13 cellular contexts compared by ENCODE assay signal in genomic region chr1:31785020-31785946, GRCh38. TPM values are rescaled to one million over a fixed set of nuclear protein-coding genes. Genes with fewer than 3 reads are reported as not detected.
DNase-seq lines count a peak whose midpoint lies in the region; ATAC-seq, FAIRE-seq and TF ChIP-seq lines count a peak whose summit lies in the region.
"Had no signal": no experiment of that assay in that cellular context is flagged by ENCODE, and none has a peak within 500 bp of the region (broad histone marks: within the 10 kb centered on the region; RNA-seq: fewer than 3 reads in every experiment).

No MANE protein-coding gene starts in this region.

- ATAC-seq in RWPE2 (ENCODE audit: low read depth): no peak
- ATAC-seq in naive B cell (ENCODE audit: low read depth in 2 of 2): peak; percentile 67 to 74

- DNase-seq in CD14-positive monocyte (ENCODE audit: low spot score): peak; percentile 52
- no peak for DNase-seq in HTR-8/SVneo (ENCODE audit: insufficient read length, low spot score)
- DNase-seq in RWPE2 (ENCODE audit: low spot score): peak; percentile 49
- DNase-seq in naive B cell: peak; percentile 83
- no peak for DNase-seq in RCC 7860 (ENCODE audit: low spot score)
- DNase-seq in activated naive CD4-positive, alpha-beta T cell treated with anti-CD3 and anti-CD28 coated beads, Interleukin-2, amount 50 U/mL, for 16 hours: no peak
- no peak for DNase-seq in transverse colon
- no peak for DNase-seq in pons (ENCODE audit: low spot score)
- DNase-seq: CD4-positive, alpha-beta T cell; NCI-H226; SIG-M5 had no signal

- peak; percentile 65 for FAIRE-seq in HTR-8/SVneo (lab: Jason Lieb, UNC)
- FAIRE-seq in RCC 7860 (lab: Jason Lieb, UNC): no peak

- in situ Hi-C loops in transverse colon (cut with MboI; ENCODE audit: low pct_ligation_motif_present in 1 of 4, low pct_unique_long_range_greater_than_20kb in 1 of 4, low sequenced_read_pairs in 3 of 4): loop anchor here (5.0 to 25.0 kb wide), 3 partner anchors 120 to 123 kb away; no protein-coding TSS in a partner anchor

- no peak overlapping the region for H3K27ac Mint-ChIP-seq in CD14-positive monocyte
- peak overlapping the region; percentile 72 to 95 (median 91) for H3K27ac Mint-ChIP-seq in naive B cell
- H3K27ac Mint-ChIP-seq: CD4-positive, alpha-beta T cell had no signal

- H3K4me1 Mint-ChIP-seq in CD14-positive monocyte (peaks cover 8% of the 10 kb centered on the region), naive B cell (peaks cover 50 to 65% (median 55%) of the 10 kb centered on the region in 3 donors)

- no peak for TF ChIP-seq POLR2A in transverse colon (IDR thresholded peaks at IDR 0.05)

- H3K4me1 ChIP-seq in RWPE2 (ENCODE audit: insufficient read depth, poor library complexity, severe bottlenecking): no peaks in the 10 kb centered on the region
- H3K4me1 ChIP-seq in transverse colon: peaks cover 0 to 15% (median 6%) of the 10 kb centered on the region in 4 donors

- H3K4me3 ChIP-seq in RWPE2 (ENCODE audit: severe bottlenecking): no peak overlapping the region
- H3K4me3 ChIP-seq in transverse colon: no peak overlapping the region
- H3K4me3 ChIP-seq: hepatocyte had no signal

- TF ChIP-seq EP300 in transverse colon (IDR thresholded peaks at IDR 0.05; ENCODE audit: low read depth): no peak

- TF ChIP-seq CTCF in CD14-positive monocyte (IDR thresholded peaks at IDR 0.05) (no peak), RWPE2 (IDR thresholded peaks at IDR 0.05; ENCODE audit: poor library complexity, severe bottlenecking) (no peak), transverse colon (IDR thresholded peaks at IDR 0.05) (no peak)

- WGBS in transverse colon (ENCODE audit: low coverage in 1 of 2), 2 donors: 74% methylated on average over 20 of the region's 20 CpGs; no CpG with 5 or more reads in 1 of the 2 donors

- no peaks in the 10 kb centered on the region for H3K36me3 ChIP-seq in RWPE2 (ENCODE audit: low read depth)
- no peaks in the 10 kb centered on the region for H3K36me3 ChIP-seq in transverse colon

- H3K9me3 ChIP-seq in RWPE2 (ENCODE audit: severe bottlenecking): no peaks in the 10 kb centered on the region
- H3K9me3 ChIP-seq in transverse colon: no peaks in the 10 kb centered on the region

- H3K27me3 ChIP-seq in RWPE2 (ENCODE audit: insufficient read depth, poor library complexity, severe bottlenecking): no peaks in the 10 kb centered on the region
- H3K27me3 ChIP-seq in transverse colon: no peaks in the 10 kb centered on the region
- H3K27me3 ChIP-seq: hepatocyte had no signal

- intact Hi-C loops in CD14-positive monocyte (cut with micrococcal nuclease): loop anchor here (5.0 to 10.0 kb wide), 3 partner anchors 138 to 490 kb away; partner anchors contain the start of genes SNRNP40 (in 1 of the 2) and ZCCHC17 (in 1 of the 2)
- intact Hi-C loops in transverse colon (cut with DNase I; ENCODE audit: low total_unique reads): loop anchor here (10.0 kb wide), 1 partner anchor 220 kb away; no protein-coding TSS in a partner anchor

- H3K36me3 Mint-ChIP-seq in CD14-positive monocyte (no peaks in the 10 kb centered on the region), naive B cell (no peaks in the 10 kb centered on the region)

- H3K27me3 Mint-ChIP-seq in CD14-positive monocyte (ENCODE audit: low read depth in 3 of 3): peaks cover 0 to 9% (median 4%) of the 10 kb centered on the region in 3 donors
- H3K27me3 Mint-ChIP-seq in naive B cell: no peaks in the 10 kb centered on the region
- H3K27me3 Mint-ChIP-seq: CD4-positive, alpha-beta T cell had no signal

- H3K4me3 Mint-ChIP-seq in CD14-positive monocyte: no peak overlapping the region
- peak overlapping the region; percentile 57 to 89 (median 71) for H3K4me3 Mint-ChIP-seq in naive B cell
- H3K4me3 Mint-ChIP-seq: CD4-positive, alpha-beta T cell had no signal

- peaks cover 0 to 2% (median 0%) of the 10 kb centered on the region in 7 donors for H3K9me3 Mint-ChIP-seq in CD14-positive monocyte
- no peaks in the 10 kb centered on the region for H3K9me3 Mint-ChIP-seq in naive B cell
- H3K9me3 Mint-ChIP-seq: CD4-positive, alpha-beta T cell had no signal

- H3K27ac ChIP-seq in RWPE2 (ENCODE audit: poor library complexity, severe bottlenecking) (no peak overlapping the region), transverse colon (no peak overlapping the region)
- H3K27ac ChIP-seq: hepatocyte, parathyroid adenoma had no signal

RNA-seq across cellular contexts. Expression of gene ADGRB2, which starts 21.1 kb away (rescaled TPM):
- polyA plus RNA-seq in CD14-positive monocyte (not detected), naive B cell (ENCODE audit: low read depth in 6 of 6) (not detected)
- 1 to 10 TPM in 2 of 4 donors, under 1 TPM in 1, not detected in 1; 0.55 to 4.2 (median 1.1) TPM for total RNA-seq in transverse colon

RNA-seq across cellular contexts. Expression of gene SPOCD1, which starts 30.5 kb away (rescaled TPM):
- polyA plus RNA-seq in CD14-positive monocyte (not detected), naive B cell (ENCODE audit: low read depth in 6 of 6) (under 1 TPM in 4 of 6 donors, not detected in 2; 0.23 to 0.38 (median 0.34) TPM)
- under 1 TPM in 2 of 4 donors, not detected in 2; 0.48 to 0.80 TPM for total RNA-seq in transverse colon

Comparison
In these comparisons a context has a peak if more than half of its experiments do, and no peak if none do; other contexts are left out.
1. DNase-seq: peak in CD14-positive monocyte (single experiment), RWPE2 (single experiment) and naive B cell (single experiment); none in HTR-8/SVneo (single experiment), RCC 7860 (single experiment), activated naive CD4-positive, alpha-beta T cell treated with anti-CD3 and anti-CD28 coated beads, Interleukin-2, amount 50 U/mL, for 16 hours (single experiment), transverse colon (single experiment) and pons (single experiment).
2. H3K27ac Mint-ChIP-seq: peak in naive B cell (6 of 6); none in CD14-positive monocyte (0 of 7).
3. H3K4me3 Mint-ChIP-seq: peak in naive B cell (8 of 8); none in CD14-positive monocyte (0 of 2).